Comparison of ENCODE assay signal across 1 cellular context in the genomic region with DNA sequence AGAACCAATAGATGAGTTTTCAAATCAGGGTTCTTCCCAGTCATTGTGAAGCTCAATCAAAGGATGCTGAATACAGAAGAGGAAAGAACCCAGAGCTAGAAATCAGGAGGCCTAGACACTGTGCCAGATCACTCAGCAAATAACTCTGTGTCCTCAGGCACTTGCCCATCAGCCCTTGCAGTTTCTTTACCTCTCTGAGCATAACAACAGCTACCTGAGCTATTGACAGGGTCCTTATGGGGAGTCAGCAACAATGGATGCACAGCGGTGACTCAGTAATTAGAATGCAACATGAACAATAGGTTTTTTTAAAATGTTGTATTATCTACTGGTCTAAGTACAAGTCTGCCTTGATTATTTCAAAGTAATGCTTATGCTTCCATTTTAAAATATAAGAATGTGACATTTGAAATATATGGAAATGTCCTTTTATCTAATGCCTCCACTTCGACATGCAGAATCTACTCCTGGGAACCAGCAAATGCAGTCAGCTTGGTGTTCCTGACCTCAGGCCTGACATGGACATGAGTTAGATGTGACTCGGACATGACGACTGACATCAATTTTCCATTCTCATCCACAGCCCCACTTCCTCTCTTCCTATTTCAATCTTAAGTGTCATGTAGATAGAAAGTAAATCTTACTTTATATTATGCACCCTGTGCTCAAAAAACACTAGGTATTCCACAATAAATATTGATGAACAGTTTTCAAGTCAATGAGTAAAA.
TF ChIP-seq lines count a peak whose summit lies in the region.

No MANE protein-coding gene starts in this region.

TF ChIP-seq in H1, 55 proteins besides CTCF, POLR2A, EP300 and RAD21:
- 0 out of 2 replicates have a peak, but pooled peaks have one; percentile 17 for TF ChIP-seq BACH1 (IDR thresholded peaks at IDR 0.05; ENCODE audit: low read length)
- no peak for TF ChIP-seq YY1 (IDR thresholded peaks at IDR 0.05; ENCODE audit: low read depth, low read length)
